9 cellular contexts compared by ENCODE assay signal in genomic region chr1:19646366-19646765, GRCh38. TPM values are rescaled to one million over a fixed set of nuclear protein-coding genes. Genes with fewer than 3 reads are reported as not detected.
DNase-seq lines count a peak whose midpoint lies in the region; ATAC-seq and TF ChIP-seq lines count a peak whose summit lies in the region.
"Had no signal": no experiment of that assay in that cellular context is flagged by ENCODE, and none has a peak within 500 bp of the region (broad histone marks: within the 10 kb centered on the region; RNA-seq: fewer than 3 reads in every experiment).

No MANE protein-coding gene starts in this region.

- H3K27ac Mint-ChIP-seq in CD4-positive, alpha-beta memory T cell = peak overlapping the region in 5 of 7 donors; percentile 5 to 96 (median 69)
- no peak overlapping the region for H3K27ac Mint-ChIP-seq in effector memory CD8-positive, alpha-beta T cell
- no peak overlapping the region for H3K27ac Mint-ChIP-seq in neural crest cell (ENCODE audit: unreplicated experiment)

- ATAC-seq in effector memory CD8-positive, alpha-beta T cell (replicated peaks) = no peak
- no peak for ATAC-seq in GM18909 (IDR thresholded peaks at IDR 0.05; ENCODE audit: poor library complexity, unreplicated experiment)

- intact Hi-C loops in CD4-positive, alpha-beta memory T cell (cut with micrococcal nuclease) = no loop called here
- intact Hi-C loops in OCI-LY7 (cut with micrococcal nuclease; ENCODE audit: unreplicated experiment) = no loop called here

- peaks cover 20 to 60% (median 30%) of the 10 kb centered on the region in 4 donors for H3K4me1 Mint-ChIP-seq in CD4-positive, alpha-beta memory T cell
- peaks cover 11 to 14% of the 10 kb centered on the region in 2 donors for H3K4me1 Mint-ChIP-seq in effector memory CD8-positive, alpha-beta T cell (ENCODE audit: low read depth in 2 of 2)
- H3K4me1 Mint-ChIP-seq in neural crest cell = peaks cover 11% of the 10 kb centered on the region

- peaks cover 5 to 6% of the 10 kb centered on the region in 2 donors for H3K27me3 Mint-ChIP-seq in CD4-positive, alpha-beta memory T cell
- peaks cover 20 to 43% of the 10 kb centered on the region in 2 donors for H3K27me3 Mint-ChIP-seq in effector memory CD8-positive, alpha-beta T cell
- H3K27me3 Mint-ChIP-seq in neural crest cell (ENCODE audit: low read depth) = peaks cover 53% of the 10 kb centered on the region

- CTCF ChIA-PET in CD4-positive, alpha-beta memory T cell (lab: Charles Lee; ENCODE audit: partially characterized antibody) = interaction anchor here (0.9 to 1.4 kb wide), 3 partner anchors 15 to 305 kb away, joined by 3 to 4 read pairs (median 3); no protein-coding TSS in a partner anchor
- CTCF ChIA-PET in OCI-LY7 (lab: Charles Lee; ENCODE audit: unreplicated experiment) = no interaction called here

- TF ChIP-seq CTCF in Peyer's patch (IDR thresholded peaks at IDR 0.05) = no peak
- TF ChIP-seq CTCF in neural crest cell (conservative IDR thresholded peaks at IDR 0.05) = no peak
- TF ChIP-seq CTCF in OCI-LY7 (conservative IDR thresholded peaks at IDR 0.05; ENCODE audit: low read length) = no peak

- POLR2A ChIA-PET in CD4-positive, alpha-beta memory T cell (lab: Charles Lee; ENCODE audit: partially characterized antibody) = interaction anchor here (1.0 to 4.0 kb wide), 4 partner anchors 46 to 399 kb away, joined by 3 to 45 read pairs (median 6); a partner anchor contains a TSS
- POLR2A ChIA-PET in OCI-LY7 (lab: Charles Lee) = no interaction called here

- H3K9me3 ChIP-seq in CD4-positive, alpha-beta memory T cell (ENCODE audit: control insufficient read depth in 1 of 2, low read length in 2 of 2) = no peaks in the 10 kb centered on the region
- H3K9me3 ChIP-seq in Peyer's patch = no peaks in the 10 kb centered on the region
- H3K9me3 ChIP-seq in OCI-LY7 (ENCODE audit: low read length) = no peaks in the 10 kb centered on the region

- H4K20me1 ChIP-seq in OCI-LY7 (ENCODE audit: insufficient read depth, low read length) = no peaks in the 10 kb centered on the region

- no peak overlapping the region for H3K4me3 ChIP-seq in CD4-positive, alpha-beta memory T cell (ENCODE audit: low read length in 2 of 2)
- H3K4me3 ChIP-seq in Peyer's patch (peak overlapping the region; percentile 63 to 91 (median 80)), OCI-LY7 (ENCODE audit: low read depth, low read length, poor library complexity, severe bottlenecking) (no peak overlapping the region)

- peaks cover 0 to 13% of the 10 kb centered on the region in 2 donors for H3K36me3 Mint-ChIP-seq in CD4-positive, alpha-beta memory T cell
- H3K36me3 Mint-ChIP-seq in effector memory CD8-positive, alpha-beta T cell (ENCODE audit: insufficient read depth) = peaks cover 27% of the 10 kb centered on the region
- H3K36me3 Mint-ChIP-seq in neural crest cell (ENCODE audit: low read depth) = no peaks in the 10 kb centered on the region

- no peaks in the 10 kb centered on the region for H3K9me3 Mint-ChIP-seq in CD4-positive, alpha-beta memory T cell
- H3K9me3 Mint-ChIP-seq in effector memory CD8-positive, alpha-beta T cell = no peaks in the 10 kb centered on the region
- H3K9me3 Mint-ChIP-seq in neural crest cell = no peaks in the 10 kb centered on the region

- H3K4me1 ChIP-seq in CD4-positive, alpha-beta memory T cell (ENCODE audit: insufficient read depth, low read length) = peaks cover 32% of the 10 kb centered on the region
- peaks cover 9 to 61% (median 12%) of the 10 kb centered on the region in 4 donors for H3K4me1 ChIP-seq in Peyer's patch
- no peaks in the 10 kb centered on the region for H3K4me1 ChIP-seq in OCI-LY7 (ENCODE audit: insufficient read depth, low read length, poor library complexity, severe bottlenecking)

- no peaks in the 10 kb centered on the region for H3K9me2 ChIP-seq in OCI-LY7 (ENCODE audit: insufficient read depth, low read length)

- no peaks in the 10 kb centered on the region for H3K36me3 ChIP-seq in CD4-positive, alpha-beta memory T cell (ENCODE audit: insufficient read depth, low read length)
- no peaks in the 10 kb centered on the region for H3K36me3 ChIP-seq in Peyer's patch
- no peaks in the 10 kb centered on the region for H3K36me3 ChIP-seq in OCI-LY7 (ENCODE audit: insufficient read depth, low read length)

- H2AFZ ChIP-seq in OCI-LY7 (ENCODE audit: low read length) = no peak overlapping the region

- peak overlapping the region; percentile 24 to 95 (median 66) for H3K4me3 Mint-ChIP-seq in CD4-positive, alpha-beta memory T cell
- H3K4me3 Mint-ChIP-seq in effector memory CD8-positive, alpha-beta T cell = peak overlapping the region; percentile 26 to 87
- peak overlapping the region; percentile 44 for H3K4me3 Mint-ChIP-seq in neural crest cell

- no peak overlapping the region for H3K4me2 ChIP-seq in OCI-LY7 (ENCODE audit: low read length)

- no peaks in the 10 kb centered on the region for H3K27me3 ChIP-seq in CD4-positive, alpha-beta memory T cell (ENCODE audit: insufficient read depth, low read length)
- no peaks in the 10 kb centered on the region for H3K27me3 ChIP-seq in Peyer's patch

- H3K79me2 ChIP-seq in OCI-LY7 (ENCODE audit: insufficient read depth, low read depth, low read length) = no peaks in the 10 kb centered on the region

- no TSS peak for BruUV-seq in OCI-LY7 (replicated peaks; lab: Mats Ljungman, UMichigan)

- peak in 1 of 5 donors; percentile 41 for DNase-seq in CD4-positive, alpha-beta memory T cell
- DNase-seq in Peyer's patch = peak in 2 of 3 donors; percentile 88
- no peak for DNase-seq in effector memory CD8-positive, alpha-beta T cell
- no peak for DNase-seq in neural crest cell (ENCODE audit: low read depth, low spot score)
- no peak for DNase-seq in NCI-H524 treated with DMSO at 0.1 percent for 48 hours (lab: John Stamatoyannopoulos, UW)
- DNase-seq in OCI-LY7 (ENCODE audit: low spot score) = no peak
- no peak for DNase-seq in inferior parietal cortex (ENCODE audit: extremely low spot score)
- DNase-seq: stimulated activated CD4-positive, alpha-beta T cell treated with anti-CD3 and anti-CD28 coated beads, Interleukin-1b, Interleukin-23, amount 100 ng/mL, for 48 hours had no signal

- H3K27ac ChIP-seq in CD4-positive, alpha-beta memory T cell (ENCODE audit: low read depth, low read length) = no peak overlapping the region
- H3K27ac ChIP-seq in Peyer's patch (peak overlapping the region; percentile 75 to 99 (median 95)), OCI-LY7 (ENCODE audit: low read depth, low read length, poor library complexity, severe bottlenecking) (no peak overlapping the region)

- peak; percentile 71 to 90 for TF ChIP-seq POLR2A in Peyer's patch (IDR thresholded peaks at IDR 0.05)

RNA-seq across cellular contexts. Expression of gene NBL1, which starts 2.3 kb away (rescaled TPM):
- 10 to 100 TPM; 22.8 to 24.6 TPM for total RNA-seq in CD4-positive, alpha-beta memory T cell
- 10 to 100 TPM in 1 of 2 donors, 1 to 10 TPM in 1; 8.9 to 12.0 TPM for polyA plus RNA-seq in CD4-positive, alpha-beta memory T cell
- total RNA-seq in Peyer's patch (100 to 1,000 TPM; 187 to 348 (median 289) TPM), neural crest cell (7.0 and 7.8 TPM in 2 replicates), OCI-LY7 (2022) (not detected in 2 replicates)
- 0.33 TPM in 1 of 2 replicates, not detected in the other for total RNA-seq in OCI-LY7 (2014; rRNA removed; shearing (Covaris generic))

RNA-seq across cellular contexts. Expression of gene HTR6, which starts 18.3 kb away (rescaled TPM):
- under 1 TPM; 0.33 to 0.44 TPM for total RNA-seq in CD4-positive, alpha-beta memory T cell
- 1 to 10 TPM in 1 of 2 donors, not detected in 1; 1.1 TPM for polyA plus RNA-seq in CD4-positive, alpha-beta memory T cell
- under 1 TPM in 1 of 4 donors, not detected in 3; 0.88 TPM for total RNA-seq in Peyer's patch
- total RNA-seq in neural crest cell = not detected in 2 replicates
- total RNA-seq in OCI-LY7 (2014; rRNA removed; shearing (Covaris generic)) = not detected in 2 replicates
- not detected in 2 replicates for total RNA-seq in OCI-LY7 (2022)

Comparison
In these comparisons a context has a peak if more than half of its experiments do, and no peak if none do; other contexts are left out.
1. DNase-seq: peak in Peyer's patch (2 of 3); none in effector memory CD8-positive, alpha-beta T cell (0 of 3), neural crest cell (single experiment), NCI-H524 treated with DMSO at 0.1 percent for 48 hours (single experiment), OCI-LY7 (single experiment) and inferior parietal cortex (single experiment).
2. H3K27ac ChIP-seq: peak in Peyer's patch (4 of 4); none in CD4-positive, alpha-beta memory T cell (single experiment) and OCI-LY7 (single experiment).
3. H3K4me3 ChIP-seq: peak in Peyer's patch (4 of 4); none in CD4-positive, alpha-beta memory T cell (0 of 2) and OCI-LY7 (single experiment).
4. H3K27ac Mint-ChIP-seq: peak in CD4-positive, alpha-beta memory T cell (5 of 7); none in effector memory CD8-positive, alpha-beta T cell (0 of 2) and neural crest cell (single experiment).
5. RNA of gene NBL1, which starts 2.3 kb away (total RNA-seq): 187 to 348 TPM in Peyer's patch; 22.8 to 24.6 TPM in CD4-positive, alpha-beta memory T cell, 7.0 to 7.8 TPM in neural crest cell and 0.33 TPM in OCI-LY7; every median in the first group is over 4 times any median in the second.
6. Peak in every context shown above with its lines, with median percentiles within 50 percentile points of each other: H3K4me3 Mint-ChIP-seq.